9 cellular contexts compared by ENCODE assay signal in the genomic region with DNA sequence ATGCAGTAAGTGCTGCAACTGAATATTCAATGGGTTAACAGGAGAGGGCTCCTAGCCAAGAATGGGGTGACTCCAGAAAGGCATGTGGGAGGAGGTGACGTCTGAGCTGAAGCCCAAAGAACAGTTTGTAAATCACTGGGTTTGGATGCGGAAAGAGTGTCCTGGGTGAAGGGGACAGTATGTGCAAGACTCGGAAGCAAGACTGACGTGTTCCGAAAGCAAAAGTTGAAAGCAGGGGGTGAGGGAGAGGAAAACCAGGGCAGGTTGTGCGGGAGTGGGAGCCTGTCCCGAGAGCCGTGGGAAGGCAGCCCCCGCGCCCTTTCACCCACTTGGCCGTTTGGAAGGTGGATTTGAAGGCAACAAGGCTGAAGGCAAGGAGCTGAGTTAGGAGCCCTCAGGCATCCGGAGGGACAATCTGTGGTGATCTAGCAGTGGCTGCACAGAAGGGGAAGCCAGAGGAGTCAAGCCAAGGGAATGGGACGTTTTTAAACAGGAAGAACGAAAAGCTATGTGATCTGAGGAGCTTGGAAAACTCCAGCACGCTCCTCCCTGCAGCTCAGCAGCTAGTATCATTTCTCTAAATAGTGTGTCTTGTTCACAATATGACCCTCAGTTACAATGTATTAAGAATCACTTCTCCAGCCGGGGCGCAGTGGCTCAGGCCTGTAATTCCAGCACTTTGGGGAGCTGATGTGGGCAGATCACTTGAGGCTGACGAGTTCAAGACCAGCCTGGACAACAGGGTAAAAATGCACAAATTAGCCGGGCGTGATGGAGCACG. TPM values are rescaled to one million over a fixed set of nuclear protein-coding genes. Genes with fewer than 3 reads are reported as not detected.
DNase-seq lines count a peak whose midpoint lies in the region; ATAC-seq, FAIRE-seq and TF ChIP-seq lines count a peak whose summit lies in the region.
"Had no signal": no experiment of that assay in that cellular context is flagged by ENCODE, and none has a peak within 500 bp of the region (broad histone marks: within the 10 kb centered on the region; RNA-seq: fewer than 3 reads in every experiment).

No MANE protein-coding gene starts in this region.

- FAIRE-seq in keratinocyte (lab: Jason Lieb, UNC), result peak; percentile 93

- H3K27ac ChIP-seq in keratinocyte (ENCODE audit: control insufficient read depth, insufficient read depth, low read length) (peak overlapping the region; percentile 49), sigmoid colon (peak overlapping the region; percentile 77 to 96 (median 91))

- DNase-seq in GM04504 (ENCODE audit: low read depth), result peak; percentile 66
- peak; percentile 95 to 97 for DNase-seq in cardiac fibroblast (ENCODE audit: low read depth in 2 of 2)
- no peak for DNase-seq in keratinocyte (ENCODE audit: low read depth, low spot score)
- DNase-seq in sigmoid colon, result peak; percentile 98
- DNase-seq in SKM-1 treated with dmso at 0.1 percent for 144 hours (lab: John Stamatoyannopoulos, UW; ENCODE audit: unreplicated experiment), result no peak
- DNase-seq in stimulated activated CD4-positive, alpha-beta T cell treated with anti-CD3 and anti-CD28 coated beads, Interleukin-15, amount 100 ng/mL, for 24 hours, result no peak
- no peak for DNase-seq in T-helper 2 cell
- DNase-seq: activated naive CD8-positive, alpha-beta T cell treated with anti-CD3 and anti-CD28 coated beads, Interleukin-2, amount 10 ng/mL, durations not matched to agents 7 days and 5 days had no signal

- H3K4me2 ChIP-seq in keratinocyte (ENCODE audit: control insufficient read depth, extremely low read depth, insufficient read depth, low read depth, low read length), result peak overlapping the region; percentile 68

- no peaks in the 10 kb centered on the region for H3K9me1 ChIP-seq in keratinocyte (ENCODE audit: control insufficient read depth, extremely low read depth, insufficient read depth, low read length)

- TF ChIP-seq POLR2A in sigmoid colon (IDR thresholded peaks at IDR 0.05), result peak in 1 of 2 donors; percentile 36

- H3K36me3 ChIP-seq in keratinocyte (ENCODE audit: control insufficient read depth in 2 of 2, extremely low read depth in 1 of 2, insufficient read depth in 2 of 2, low read length in 2 of 2) (no peaks in the 10 kb centered on the region), sigmoid colon (no peaks in the 10 kb centered on the region)

- H3K9me3 ChIP-seq in keratinocyte (ENCODE audit: control insufficient read depth, low read depth, low read length) (no peaks in the 10 kb centered on the region), sigmoid colon (no peaks in the 10 kb centered on the region)

- TF ChIP-seq CTCF in cardiac fibroblast (IDR thresholded peaks at IDR 0.05; ENCODE audit: low read depth, low read length) (no peak), keratinocyte (optimal IDR thresholded peaks at IDR 0.05 in 1 of 3, IDR thresholded peaks at IDR 0.05 in 1 of 3, conservative IDR thresholded peaks at IDR 0.05 in 1 of 3; ENCODE audit: extremely low read depth in 1 of 3, insufficient read depth in 2 of 3, low read length in 3 of 3) (no peak), sigmoid colon (IDR thresholded peaks at IDR 0.05) (no peak)

- intact Hi-C loops in sigmoid colon (cut with DNase I), result loop anchor here (5.0 kb wide), 2 partner anchors 36 to 66 kb away; a partner anchor contains a TSS

- H3K4me3 ChIP-seq in cardiac fibroblast (replicated peaks in 1 of 2; ENCODE audit: low read depth in 2 of 2, low read length in 2 of 2), result peak overlapping the region; percentile 29 to 46
- H3K4me3 ChIP-seq in keratinocyte (ENCODE audit: control insufficient read depth in 2 of 3, extremely low read depth in 1 of 3, insufficient read depth in 2 of 3, low read depth in 1 of 3, low read length in 3 of 3), result peak overlapping the region in 1 of 3 experiments; percentile 47
- H3K4me3 ChIP-seq in sigmoid colon, result peak overlapping the region; percentile 17 to 41 (median 37)

- H3K79me2 ChIP-seq in keratinocyte (ENCODE audit: control insufficient read depth, insufficient read depth, low read length), result no peaks in the 10 kb centered on the region

- no peaks in the 10 kb centered on the region for H3K27me3 ChIP-seq in keratinocyte (ENCODE audit: control insufficient read depth, extremely low read depth, insufficient read depth, low read length)
- H3K27me3 ChIP-seq in sigmoid colon, result no peaks in the 10 kb centered on the region

- peak overlapping the region; percentile 52 for H3K9ac ChIP-seq in keratinocyte (ENCODE audit: control insufficient read depth, extremely low read depth, insufficient read depth, low read length)

- dilution Hi-C loops in keratinocyte (cut with MboI; ENCODE audit: extremely low pct_ligation_motif_present, low sequenced_read_pairs), result no loop called here

- TF ChIP-seq EP300 in sigmoid colon (IDR thresholded peaks at IDR 0.05), result peak; percentile 99 to 100 (median 100)

- peak overlapping the region; percentile 84 for H2AFZ ChIP-seq in keratinocyte (ENCODE audit: control insufficient read depth, low read length)

- H4K20me1 ChIP-seq in keratinocyte (ENCODE audit: control insufficient read depth, extremely low read depth, insufficient read depth, low read length), result no peaks in the 10 kb centered on the region

- ATAC-seq in GM21619 (IDR thresholded peaks at IDR 0.05; ENCODE audit: unreplicated experiment), result no peak

- 60 to 61% methylated on average over 21 of the region's 21 CpGs for WGBS in sigmoid colon, 2 donors

- H3K4me1 ChIP-seq in keratinocyte (ENCODE audit: control insufficient read depth, extremely low read depth, insufficient read depth, low read length) (peaks cover 27% of the 10 kb centered on the region), sigmoid colon (peaks cover 0 to 31% (median 27%) of the 10 kb centered on the region in 4 donors)

RNA-seq across cellular contexts. Expression of a gene that starts 7.7 kb away (rescaled TPM):
- polyA plus RNA-seq in keratinocyte (0.04 TPM in 1 of 3 replicates, not detected in the others), sigmoid colon (1 to 10 TPM in 1 of 3 donors, under 1 TPM in 1, not detected in 1; 0.99 to 1.2 TPM)
- not detected for polyA plus RNA-seq in keratinocyte (2011; ENCODE audit: low read depth)
- polyA plus RNA-seq in keratinocyte (2011; cell fraction: cytosol; rRNA removed), result not detected in 2 replicates
- polyA plus RNA-seq in keratinocyte (2011; cell fraction: nucleus; rRNA removed), result not detected in 2 replicates
- polyA plus RNA-seq in keratinocyte (2012; ENCODE audit: low replicate concordance), result 0.25 and 0.79 TPM in 2 replicates
- not detected in 3 replicates for polyA minus RNA-seq in keratinocyte
- not detected for polyA minus RNA-seq in keratinocyte (2011; cell fraction: cytosol; rRNA and poly(A)+ RNA removed)
- not detected in 2 replicates for polyA minus RNA-seq in keratinocyte (2011; cell fraction: nucleus; rRNA and poly(A)+ RNA removed)
- total RNA-seq in sigmoid colon, result 1 to 10 TPM; 3.9 to 9.1 (median 6.4) TPM
- total RNA-seq: activated naive CD8-positive, alpha-beta T cell treated with anti-CD3 and anti-CD28 coated beads, Interleukin-2, amount 10 ng/mL, durations not matched to agents 7 days and 5 days had no signal

RNA-seq across cellular contexts. Expression of a gene that starts 57.5 kb away (rescaled TPM):
- polyA plus RNA-seq in keratinocyte, result 207 to 270 TPM (median 227 TPM) in 3 replicates
- polyA plus RNA-seq in keratinocyte (2011; ENCODE audit: low read depth), result 354 TPM
- polyA plus RNA-seq in keratinocyte (2011; cell fraction: cytosol; rRNA removed), result 220 and 314 TPM in 2 replicates
- 197 and 212 TPM in 2 replicates for polyA plus RNA-seq in keratinocyte (2011; cell fraction: nucleus; rRNA removed)
- 157 and 239 TPM in 2 replicates for polyA plus RNA-seq in keratinocyte (2012; ENCODE audit: low replicate concordance)
- polyA minus RNA-seq in keratinocyte, result 54.7 to 217 TPM (median 152 TPM) in 3 replicates
- 109 TPM for polyA minus RNA-seq in keratinocyte (2011; cell fraction: cytosol; rRNA and poly(A)+ RNA removed)
- 51.4 and 93.2 TPM in 2 replicates for polyA minus RNA-seq in keratinocyte (2011; cell fraction: nucleus; rRNA and poly(A)+ RNA removed)
- 100 to 1,000 TPM; 119 to 160 (median 138) TPM for total RNA-seq in sigmoid colon
- polyA plus RNA-seq in sigmoid colon, result 100 to 1,000 TPM; 136 to 218 (median 148) TPM

Comparison
In these comparisons a context has a peak if more than half of its experiments do, and no peak if none do; other contexts are left out.
1. DNase-seq: peak in GM04504 (single experiment), cardiac fibroblast (2 of 2) and sigmoid colon (single experiment); none in keratinocyte (single experiment), SKM-1 treated with dmso at 0.1 percent for 144 hours (single experiment), stimulated activated CD4-positive, alpha-beta T cell treated with anti-CD3 and anti-CD28 coated beads, Interleukin-15, amount 100 ng/mL, for 24 hours (single experiment) and T-helper 2 cell (0 of 5).